Comparison of ENCODE assay signal across 8 cellular contexts in the genomic region with DNA sequence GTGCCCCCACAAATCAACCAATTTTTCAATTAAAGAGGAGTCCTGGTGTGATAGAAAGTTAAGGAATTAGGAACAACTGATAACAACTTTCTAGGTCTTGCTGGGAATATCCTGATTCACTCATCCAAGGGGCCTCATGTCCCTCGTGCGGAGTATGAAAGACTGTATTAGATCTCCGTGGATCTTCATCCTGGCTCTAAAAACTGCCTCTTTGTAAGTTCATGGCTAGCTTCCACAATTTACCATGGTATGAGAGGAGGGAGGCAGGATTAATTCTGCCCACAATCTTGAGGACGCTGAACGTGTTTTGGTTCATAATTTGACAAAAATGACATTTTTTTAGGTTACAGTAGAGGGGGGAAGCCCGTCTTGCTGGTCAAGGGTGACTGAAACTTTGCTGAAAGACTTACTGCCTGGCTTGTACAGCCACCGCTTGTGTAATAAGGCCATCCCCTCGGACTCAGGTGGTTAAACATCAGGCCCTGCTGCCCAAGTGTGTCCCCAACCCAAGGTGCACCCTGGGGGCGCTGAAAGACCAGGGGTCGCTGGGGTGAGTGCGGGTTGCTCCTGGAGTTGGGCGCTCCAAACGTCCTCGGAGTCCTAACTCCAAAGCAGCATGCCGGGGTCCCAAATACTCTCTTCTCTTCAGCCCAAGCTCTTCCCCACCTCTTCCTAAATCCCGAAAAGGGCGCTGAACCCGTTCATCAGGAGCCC. TPM values are rescaled to one million over a fixed set of nuclear protein-coding genes. Genes with fewer than 3 reads are reported as not detected.
DNase-seq lines count a peak whose midpoint lies in the region; ATAC-seq lines count a peak whose summit lies in the region.

No MANE protein-coding gene starts in this region.

- H3K4me3 ChIP-seq in MG63 (peak overlapping the region; percentile 91), aorta (ENCODE audit: low read length in 2 of 2) (peak overlapping the region; percentile 72 to 77)

- WGBS in aorta, 2 donors = 5 to 6% methylated on average over 18 of the region's 18 CpGs

- H3K9me3 ChIP-seq in MG63 (no peaks in the 10 kb centered on the region), aorta (ENCODE audit: control insufficient read depth, low read length) (no peaks in the 10 kb centered on the region)

- H3K36me3 ChIP-seq in MG63 (no peaks in the 10 kb centered on the region), aorta (ENCODE audit: control insufficient read depth in 1 of 2, insufficient read depth in 2 of 2, low read length in 1 of 2) (no peaks in the 10 kb centered on the region)

- peak; percentile 9 for DNase-seq in NK-92 treated with Interleukin-12 subunit alpha and Interleukin-12 subunit beta, amount 100 ng/mL, for 24 hours (lab: John Stamatoyannopoulos, UW)
- DNase-seq in NK-92 (lab: John Stamatoyannopoulos, UW; ENCODE audit: unreplicated experiment) (no peak), MG63 (no peak), fibroblast of peridontal ligament (ENCODE audit: extremely low read depth) (peak; percentile 40), aorta (peak in 1 of 2 donors; percentile 44)
- DNase-seq in naive thymus-derived CD8-positive, alpha-beta T cell = peak in 6 of 10 donors; percentile 6 to 62 (median 17)

- H3K27me3 Mint-ChIP-seq in activated T-helper 17 cell treated with anti-CD3 and anti-CD28 coated beads, Interleukin-2, amount 50 U/mL, for 72 hours = no peaks in the 10 kb centered on the region
- H3K27me3 Mint-ChIP-seq in naive thymus-derived CD8-positive, alpha-beta T cell = no peaks in the 10 kb centered on the region

- H3K27ac ChIP-seq in aorta (ENCODE audit: low read depth in 1 of 2, low read length in 2 of 2) = peak overlapping the region in 1 of 2 donors; percentile 43

- peak overlapping the region; percentile 85 for H3K4me3 Mint-ChIP-seq in activated T-helper 17 cell treated with anti-CD3 and anti-CD28 coated beads, Interleukin-2, amount 50 U/mL, for 72 hours
- H3K4me3 Mint-ChIP-seq in naive thymus-derived CD8-positive, alpha-beta T cell = peak overlapping the region; percentile 75 to 93 (median 87)

- ATAC-seq in activated T-helper 17 cell treated with anti-CD3 and anti-CD28 coated beads, Interleukin-2, amount 50 U/mL, for 72 hours (replicated peaks) = no peak
- no peak for ATAC-seq in naive thymus-derived CD8-positive, alpha-beta T cell
- ATAC-seq in aorta (ENCODE audit: low FRiP score) = peak; percentile 33
- ATAC-seq in GM19467 (IDR thresholded peaks at IDR 0.05; ENCODE audit: unreplicated experiment) = no peak

- intact Hi-C loops in aorta (cut with DNase I) = loop anchor here (2.0 to 5.0 kb wide), 2 partner anchors 75 to 79 kb away; a partner anchor contains a TSS

- H3K4me1 ChIP-seq in aorta (ENCODE audit: control insufficient read depth in 1 of 2, insufficient read depth in 2 of 2, low read length in 2 of 2) = no peaks in the 10 kb centered on the region

- peaks cover 4% of the 10 kb centered on the region for H3K4me1 Mint-ChIP-seq in activated T-helper 17 cell treated with anti-CD3 and anti-CD28 coated beads, Interleukin-2, amount 50 U/mL, for 72 hours
- peaks cover 8 to 32% (median 22%) of the 10 kb centered on the region in 4 donors for H3K4me1 Mint-ChIP-seq in naive thymus-derived CD8-positive, alpha-beta T cell

- H3K27ac Mint-ChIP-seq in activated T-helper 17 cell treated with anti-CD3 and anti-CD28 coated beads, Interleukin-2, amount 50 U/mL, for 72 hours = peak overlapping the region; percentile 87
- peak overlapping the region; percentile 62 to 97 (median 94) for H3K27ac Mint-ChIP-seq in naive thymus-derived CD8-positive, alpha-beta T cell

- H3K36me3 Mint-ChIP-seq in activated T-helper 17 cell treated with anti-CD3 and anti-CD28 coated beads, Interleukin-2, amount 50 U/mL, for 72 hours (ENCODE audit: low read depth) = no peaks in the 10 kb centered on the region
- peaks cover 0 to 4% (median 3%) of the 10 kb centered on the region in 3 donors for H3K36me3 Mint-ChIP-seq in naive thymus-derived CD8-positive, alpha-beta T cell

- H3K9me3 Mint-ChIP-seq in activated T-helper 17 cell treated with anti-CD3 and anti-CD28 coated beads, Interleukin-2, amount 50 U/mL, for 72 hours = no peaks in the 10 kb centered on the region
- no peaks in the 10 kb centered on the region for H3K9me3 Mint-ChIP-seq in naive thymus-derived CD8-positive, alpha-beta T cell

- no peaks in the 10 kb centered on the region for H3K27me3 ChIP-seq in MG63
- H3K27me3 ChIP-seq in aorta (ENCODE audit: control insufficient read depth in 1 of 2, insufficient read depth in 2 of 2, low read length in 1 of 2) = no peaks in the 10 kb centered on the region

- POLR2A ChIA-PET in naive thymus-derived CD8-positive, alpha-beta T cell (lab: Charles Lee) = interaction anchor here (0.9 to 2.8 kb wide), 3 partner anchors 13 to 78 kb away, joined by 4 to 57 read pairs (median 8); a partner anchor contains a TSS

RNA-seq across cellular contexts. Expression of a gene that starts 0.8 kb away (rescaled TPM):
- total RNA-seq in MG63 (2014; rRNA removed; shearing (Covaris generic); ENCODE audit: low replicate concordance) = 19.0 and 31.0 TPM in 2 replicates
- total RNA-seq in activated T-helper 17 cell treated with anti-CD3 and anti-CD28 coated beads, Interleukin-2, amount 50 U/mL, for 72 hours = 10 to 100 TPM; 12.0 to 12.1 TPM
- total RNA-seq in naive thymus-derived CD8-positive, alpha-beta T cell = 10 to 100 TPM; 16.1 to 18.3 TPM
- polyA plus RNA-seq in naive thymus-derived CD8-positive, alpha-beta T cell = 10 to 100 TPM; 34.1 to 41.7 (median 40.8) TPM
- 10 to 100 TPM; 22.4 to 31.0 TPM for total RNA-seq in aorta
- polyA plus RNA-seq in aorta = 10 to 100 TPM; 29.3 to 32.5 TPM

Comparison
In these comparisons a context has a peak if more than half of its experiments do, and no peak if none do; other contexts are left out.
1. DNase-seq: peak in NK-92 treated with Interleukin-12 subunit alpha and Interleukin-12 subunit beta, amount 100 ng/mL, for 24 hours (single experiment), fibroblast of peridontal ligament (single experiment) and naive thymus-derived CD8-positive, alpha-beta T cell (6 of 10); none in NK-92 (single experiment) and MG63 (single experiment).